Comparison of ENCODE assay signal across 8 cellular contexts in genomic region chr6:39079197-39079596, GRCh38. TPM values are rescaled to one million over a fixed set of nuclear protein-coding genes. Genes with fewer than 3 reads are reported as not detected.
"Had no signal": no experiment of that assay in that cellular context is flagged by ENCODE, and none has a peak within 500 bp of the region (broad histone marks: within the 10 kb centered on the region; RNA-seq: fewer than 3 reads in every experiment).

No MANE protein-coding gene starts in this region.

- DNase-seq: HCEC 1CT, IMR-90, KG1 had no signal

- H3K4me2 ChIP-seq: GM23338 had no signal

- H3K9me3 Mint-ChIP-seq: GM23338 had no signal

- H3K4me3 Mint-ChIP-seq: GM23338 had no signal

- FAIRE-seq: HTR-8/SVneo, K562 had no signal

- H3K4me3 ChIP-seq: GM23338, K562 had no signal

- H2AFZ ChIP-seq: GM23338 had no signal

- H3K27ac Mint-ChIP-seq: GM23338 had no signal

- ATAC-seq: GM23338, K562 had no signal

RNA-seq across cellular contexts. Expression of gene GLP1R, which starts 30.6 kb away (rescaled TPM):
- total RNA-seq: H4, HT-29, IMR-90, K562 had no signal
- polyA plus RNA-seq: IMR-90, K562 had no signal
